In the genomic region with DNA sequence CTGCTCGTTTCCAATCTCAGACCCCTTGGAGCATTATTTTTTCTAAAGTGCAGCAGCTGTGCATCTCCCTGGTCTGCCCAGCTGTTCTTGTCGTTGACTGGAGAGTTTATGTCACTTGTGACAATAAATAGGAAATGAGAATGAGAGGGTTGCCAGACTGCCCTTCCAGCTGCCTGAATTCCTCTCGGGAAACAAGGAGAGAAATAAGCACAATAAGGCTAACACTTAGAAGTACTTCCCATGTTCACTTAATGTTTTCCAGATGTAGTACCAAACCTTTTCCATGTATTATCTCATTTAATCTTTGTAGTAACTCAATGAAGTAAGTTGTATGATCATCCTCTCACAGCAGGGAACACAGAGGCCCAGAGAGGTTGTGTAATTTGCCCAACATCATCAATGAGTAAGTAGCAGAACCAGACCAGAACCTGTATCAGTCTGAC, we compare ENCODE assay signal across 13 cellular contexts. TPM values are rescaled to one million over a fixed set of nuclear protein-coding genes. Genes with fewer than 3 reads are reported as not detected.
A peak's percentile ranks its signal among the peaks of the same experiment; 100 is the strongest.
DNase-seq lines count a peak whose midpoint lies in the region; ATAC-seq and TF ChIP-seq lines count a peak whose summit lies in the region.
"Had no signal": no experiment of that assay in that cellular context is flagged by ENCODE, and none has a peak within 500 bp of the region (broad histone marks: within the 10 kb centered on the region; RNA-seq: fewer than 3 reads in every experiment).

No MANE protein-coding gene starts in this region.

- intact Hi-C loops in aorta (cut with DNase I), result no loop called here

- no peak overlapping the region for H4K8ac ChIP-seq in trophoblast cell (ENCODE audit: low read depth, low read length)

- H3K4me3 ChIP-seq in SJCRH30, result peak overlapping the region; percentile 32
- no peak overlapping the region for H3K4me3 ChIP-seq in fibroblast of mammary gland (ENCODE audit: control insufficient read depth, low read depth, low read length)
- no peak overlapping the region for H3K4me3 ChIP-seq in trophoblast cell (ENCODE audit: low read depth, low read length)
- no peak overlapping the region for H3K4me3 ChIP-seq in aorta (ENCODE audit: low read length in 2 of 2)
- H3K4me3 ChIP-seq: right lobe of liver had no signal

- no peak overlapping the region for H4K91ac ChIP-seq in trophoblast cell (ENCODE audit: low read depth, low read length)

- no peak overlapping the region for H3K23ac ChIP-seq in trophoblast cell (ENCODE audit: low read length)

- H3K27ac ChIP-seq in SJCRH30 (peak overlapping the region; percentile 86), trophoblast cell (ENCODE audit: low read depth, low read length) (peak overlapping the region; percentile 5), aorta (ENCODE audit: low read depth in 1 of 2, low read length in 2 of 2) (no peak overlapping the region)
- H3K27ac ChIP-seq: KMS-11, right lobe of liver had no signal

- peaks cover 6% of the 10 kb centered on the region for H3K4me1 Mint-ChIP-seq in stimulated activated memory B cell treated with anti-CD40 and anti-IgM and Interleukin-4, amounts not matched to agents 10 μg/mL and 1 μg/mL and 100 μg/mL, for 72 hours
- H3K4me1 Mint-ChIP-seq: activated naive CD4-positive, alpha-beta T cell treated with anti-CD3 and anti-CD28 coated beads, Interleukin-2, amount 50 U/mL, for 24 hours had no signal

- H3K79me1 ChIP-seq in trophoblast cell (ENCODE audit: low read length), result no peaks in the 10 kb centered on the region

- in situ Hi-C loops in ACHN (cut with HindIII; ENCODE audit: low pct_ligation_motif_present, low pct_unique_long_range_greater_than_20kb, low sequenced_read_pairs), result no loop called here

- no peak overlapping the region for H4K12ac ChIP-seq in trophoblast cell (ENCODE audit: low read depth, low read length)

- no peaks in the 10 kb centered on the region for H3K9me3 ChIP-seq in SJCRH30 (replicated peaks)
- no peaks in the 10 kb centered on the region for H3K9me3 ChIP-seq in trophoblast cell (ENCODE audit: insufficient read depth, low read depth, low read length)
- H3K9me3 ChIP-seq in aorta (ENCODE audit: control insufficient read depth, low read length), result no peaks in the 10 kb centered on the region
- H3K9me3 ChIP-seq: right lobe of liver had no signal

- no peak overlapping the region for H2AFZ ChIP-seq in trophoblast cell (ENCODE audit: insufficient read depth, low read length, poor library complexity)

- H2BK5ac ChIP-seq in trophoblast cell (ENCODE audit: low read depth, low read length, poor library complexity), result no peak overlapping the region

- H3K36me3 ChIP-seq in SJCRH30, result no peaks in the 10 kb centered on the region
- no peaks in the 10 kb centered on the region for H3K36me3 ChIP-seq in trophoblast cell (ENCODE audit: control insufficient read depth in 1 of 2, insufficient read depth in 2 of 2, low read length in 2 of 2)
- no peaks in the 10 kb centered on the region for H3K36me3 ChIP-seq in aorta (ENCODE audit: control insufficient read depth in 1 of 2, insufficient read depth in 2 of 2, low read length in 1 of 2)
- H3K36me3 ChIP-seq: right lobe of liver had no signal

- no peaks in the 10 kb centered on the region for H3K27me3 ChIP-seq in SJCRH30
- H3K27me3 ChIP-seq in trophoblast cell (ENCODE audit: insufficient read depth, low read length), result no peaks in the 10 kb centered on the region
- no peaks in the 10 kb centered on the region for H3K27me3 ChIP-seq in aorta (ENCODE audit: control insufficient read depth in 1 of 2, insufficient read depth in 2 of 2, low read length in 1 of 2)
- H3K27me3 ChIP-seq: right lobe of liver had no signal

- H3K79me2 ChIP-seq in trophoblast cell (ENCODE audit: control insufficient read depth, insufficient read depth, low read length, poor library complexity), result peaks cover 1% of the 10 kb centered on the region

- H3K9ac ChIP-seq in trophoblast cell (ENCODE audit: low read length), result no peak overlapping the region
- H3K9ac ChIP-seq: KMS-11 had no signal

- peaks cover 29% of the 10 kb centered on the region for H3K4me1 ChIP-seq in SJCRH30
- H3K4me1 ChIP-seq in trophoblast cell (ENCODE audit: control insufficient read depth in 1 of 2, insufficient read depth in 2 of 2, low read length in 2 of 2), result peaks cover 8 to 11% of the 10 kb centered on the region in 2 experiments
- no peaks in the 10 kb centered on the region for H3K4me1 ChIP-seq in aorta (ENCODE audit: control insufficient read depth in 1 of 2, insufficient read depth in 2 of 2, low read length in 2 of 2)

- H2BK12ac ChIP-seq in trophoblast cell (ENCODE audit: low read length), result no peak overlapping the region

- no peak overlapping the region for H3K14ac ChIP-seq in trophoblast cell (ENCODE audit: low read length)

- no peak overlapping the region for H3K27ac Mint-ChIP-seq in stimulated activated memory B cell treated with anti-CD40 and anti-IgM and Interleukin-4, amounts not matched to agents 10 μg/mL and 1 μg/mL and 100 μg/mL, for 72 hours
- H3K27ac Mint-ChIP-seq: activated CD8-positive, alpha-beta T cell treated with anti-CD3 and anti-CD28 coated beads for 36 hours; activated naive CD4-positive, alpha-beta T cell treated with anti-CD3 and anti-CD28 coated beads, Interleukin-2, amount 50 U/mL, for 24 hours; CD4-positive, alpha-beta T cell had no signal

- TF ChIP-seq CTCF in fibroblast of mammary gland (conservative IDR thresholded peaks at IDR 0.05; ENCODE audit: control insufficient read depth, insufficient read depth, low read depth, low read length), result no peak

- H3K36me3 Mint-ChIP-seq in stimulated activated memory B cell treated with anti-CD40 and anti-IgM and Interleukin-4, amounts not matched to agents 10 μg/mL and 1 μg/mL and 100 μg/mL, for 72 hours, result no peaks in the 10 kb centered on the region
- H3K36me3 Mint-ChIP-seq: activated naive CD4-positive, alpha-beta T cell treated with anti-CD3 and anti-CD28 coated beads, Interleukin-2, amount 50 U/mL, for 24 hours had no signal

- no peak overlapping the region for H3K18ac ChIP-seq in trophoblast cell (ENCODE audit: low read length)

- no CpG with 5 or more reads among the region's 3 CpGs for WGBS in trophoblast cell (ENCODE audit: extremely low coverage, insufficient coverage, insufficient read length)
- 4 to 8% methylated on average over 3 of the region's 3 CpGs for WGBS in aorta, 2 donors

- no peak overlapping the region for H2BK120ac ChIP-seq in trophoblast cell (ENCODE audit: insufficient read depth, low read length, poor library complexity)

- H2AK5ac ChIP-seq in trophoblast cell (ENCODE audit: low read length), result no peak overlapping the region

- H3K9me3 Mint-ChIP-seq in stimulated activated memory B cell treated with anti-CD40 and anti-IgM and Interleukin-4, amounts not matched to agents 10 μg/mL and 1 μg/mL and 100 μg/mL, for 72 hours, result no peaks in the 10 kb centered on the region
- H3K9me3 Mint-ChIP-seq: activated CD8-positive, alpha-beta T cell treated with anti-CD3 and anti-CD28 coated beads for 36 hours; activated naive CD4-positive, alpha-beta T cell treated with anti-CD3 and anti-CD28 coated beads, Interleukin-2, amount 50 U/mL, for 24 hours; CD4-positive, alpha-beta T cell had no signal

- DNase-seq in DMS53 treated with DMSO at 0.1 percent for 48 hours (lab: John Stamatoyannopoulos, UW; ENCODE audit: unreplicated experiment), result peak; percentile 88
- DNase-seq in SJCRH30, result peak; percentile 82 to 92
- peak; percentile 82 for DNase-seq in fibroblast of mammary gland (ENCODE audit: low read depth)
- no peak for DNase-seq in trophoblast cell
- DNase-seq in aorta, result no peak
- DNase-seq in SW 1271 (lab: John Stamatoyannopoulos, UW), result no peak
- DNase-seq in ACHN, result no peak
- DNase-seq: activated CD8-positive, alpha-beta T cell treated with anti-CD3 and anti-CD28 coated beads for 36 hours; CD4-positive, alpha-beta T cell; right lobe of liver had no signal

- H3K4me2 ChIP-seq in trophoblast cell (ENCODE audit: low read length), result no peak overlapping the region
- H3K4me2 ChIP-seq: KMS-11 had no signal

- H3K4ac ChIP-seq in trophoblast cell (ENCODE audit: low read depth, low read length), result no peak overlapping the region

- ATAC-seq in aorta (ENCODE audit: low FRiP score), result no peak
- no peak for ATAC-seq in stimulated activated memory B cell treated with anti-CD40 and anti-IgM and Interleukin-4, amounts not matched to agents 10 μg/mL and 1 μg/mL and 100 μg/mL, for 72 hours
- ATAC-seq: activated CD8-positive, alpha-beta T cell treated with anti-CD3 and anti-CD28 coated beads for 36 hours had no signal

- peaks cover 66% of the 10 kb centered on the region for H3K27me3 Mint-ChIP-seq in stimulated activated memory B cell treated with anti-CD40 and anti-IgM and Interleukin-4, amounts not matched to agents 10 μg/mL and 1 μg/mL and 100 μg/mL, for 72 hours
- H3K27me3 Mint-ChIP-seq: activated CD8-positive, alpha-beta T cell treated with anti-CD3 and anti-CD28 coated beads for 36 hours; activated naive CD4-positive, alpha-beta T cell treated with anti-CD3 and anti-CD28 coated beads, Interleukin-2, amount 50 U/mL, for 24 hours had no signal

- no peak overlapping the region for H3K4me3 Mint-ChIP-seq in stimulated activated memory B cell treated with anti-CD40 and anti-IgM and Interleukin-4, amounts not matched to agents 10 μg/mL and 1 μg/mL and 100 μg/mL, for 72 hours
- H3K4me3 Mint-ChIP-seq: activated CD8-positive, alpha-beta T cell treated with anti-CD3 and anti-CD28 coated beads for 36 hours; activated naive CD4-positive, alpha-beta T cell treated with anti-CD3 and anti-CD28 coated beads, Interleukin-2, amount 50 U/mL, for 24 hours; CD4-positive, alpha-beta T cell had no signal

RNA-seq across cellular contexts. Expression of gene UBTD1, which starts 19.9 kb away (rescaled TPM):
- total RNA-seq in SJCRH30 (2014; rRNA removed; shearing (Covaris generic)), result 13.9 and 14.3 TPM in 2 replicates
- 12.9 and 13.5 TPM in 2 replicates for polyA plus RNA-seq in trophoblast cell (2013)
- 10 to 100 TPM; 15.1 to 15.8 TPM for total RNA-seq in aorta
- polyA plus RNA-seq in aorta, result 10 to 100 TPM; 10.1 to 18.9 TPM

RNA-seq across cellular contexts. Expression of gene MMS19, which starts 20.4 kb away (rescaled TPM):
- 77.3 and 83.7 TPM in 2 replicates for total RNA-seq in SJCRH30 (2014; rRNA removed; shearing (Covaris generic))
- polyA plus RNA-seq in trophoblast cell (2013), result 91.9 and 93.6 TPM in 2 replicates
- 10 to 100 TPM; 34.3 to 63.8 TPM for total RNA-seq in aorta
- polyA plus RNA-seq in aorta, result 10 to 100 TPM; 16.2 to 73.4 TPM

RNA-seq across cellular contexts. Expression of gene ANKRD2, which starts 54.0 kb away (rescaled TPM):
- total RNA-seq in SJCRH30 (2014; rRNA removed; shearing (Covaris generic)), result 0.26 and 0.51 TPM in 2 replicates
- polyA plus RNA-seq in trophoblast cell (2013), result 0.25 and 0.39 TPM in 2 replicates
- under 1 TPM; 0.39 to 0.78 TPM for total RNA-seq in aorta
- 1 to 10 TPM; 1.4 to 3.1 TPM for polyA plus RNA-seq in aorta
- total RNA-seq: activated CD8-positive, alpha-beta T cell treated with anti-CD3 and anti-CD28 coated beads for 36 hours; CD4-positive, alpha-beta T cell had no signal

Comparison
In these comparisons a context has a peak if more than half of its experiments do, and no peak if none do; other contexts are left out.
1. DNase-seq: peak in DMS53 treated with DMSO at 0.1 percent for 48 hours (single experiment), SJCRH30 (2 of 2) and fibroblast of mammary gland (single experiment); none in trophoblast cell (0 of 2), aorta (0 of 2), SW 1271 (0 of 2) and ACHN (single experiment).
2. H3K27ac ChIP-seq: peak in SJCRH30 (single experiment) and trophoblast cell (single experiment); none in aorta (0 of 2).